In genomic region chr17:37462492-37462891, GRCh38 we compare ENCODE assay signal across 9 cellular contexts.
"Had no signal": no experiment of that assay in that cellular context is flagged by ENCODE, and none has a peak within 500 bp of the region (broad histone marks: within the 10 kb centered on the region; RNA-seq: fewer than 3 reads in every experiment).

No MANE protein-coding gene starts in this region.

- DNase-seq: GOT3, H7, H9, HCEC 1CT, HFFc6 had no signal

- H3K9me3 Mint-ChIP-seq: GM23338, H9, HFFc6 had no signal

- H3K9me3 ChIP-seq: HAP-1 had no signal

- H3K27ac Mint-ChIP-seq: GM23338, H9, HFFc6 had no signal

- ATAC-seq: GM23338, HCT116 had no signal

- H3K27ac ChIP-seq: GM23248 had no signal

- H3K4me3 Mint-ChIP-seq: GM23338, H9, HFFc6 had no signal

- H3K4me1 Mint-ChIP-seq: GM23338, H9 had no signal
